In genomic region chr17:47846741-47847340, GRCh38 we compare ENCODE assay signal across 20 cellular contexts. TPM values are rescaled to one million over a fixed set of nuclear protein-coding genes. Genes with fewer than 3 reads are reported as not detected.
A peak's percentile ranks its signal among the peaks of the same experiment; 100 is the strongest.
DNase-seq lines count a peak whose midpoint lies in the region; ATAC-seq and TF ChIP-seq lines count a peak whose summit lies in the region.
"Had no signal": no experiment of that assay in that cellular context is flagged by ENCODE, and none has a peak within 500 bp of the region (broad histone marks: within the 10 kb centered on the region; RNA-seq: fewer than 3 reads in every experiment).

No MANE protein-coding gene starts in this region.

- H3K27ac ChIP-seq in GM23338 (ENCODE audit: low read depth) (no peak overlapping the region), MM.1S (ENCODE audit: low read length) (no peak overlapping the region), neural progenitor cell (no peak overlapping the region)
- H3K27ac ChIP-seq: parathyroid adenoma, SK-N-MC had no signal

- peaks cover 62% of the 10 kb centered on the region for H3K27me3 Mint-ChIP-seq in GM23338 (ENCODE audit: insufficient read depth, low read depth, poor library complexity)
- peaks cover 12% of the 10 kb centered on the region for H3K27me3 Mint-ChIP-seq in glutamatergic neuron (ENCODE audit: unreplicated experiment)
- H3K27me3 Mint-ChIP-seq in neural progenitor cell (ENCODE audit: insufficient read depth, low read depth), result peaks cover 64% of the 10 kb centered on the region

- H4K20me1 ChIP-seq in GM23338 (replicated peaks; ENCODE audit: insufficient read depth) (peaks cover 4% of the 10 kb centered on the region; the same call in 1 of the 2 replicates), MM.1S (ENCODE audit: insufficient read depth, low read length) (no peaks in the 10 kb centered on the region), neural progenitor cell (ENCODE audit: low read depth) (peaks cover 21% of the 10 kb centered on the region)

- H3K36me3 ChIP-seq in GM23338 (ENCODE audit: insufficient read depth), result no peaks in the 10 kb centered on the region
- H3K36me3 ChIP-seq in MM.1S (replicated peaks; ENCODE audit: insufficient read depth, low read length), result no peaks in the 10 kb centered on the region
- H3K36me3 ChIP-seq in neural progenitor cell, result no peaks in the 10 kb centered on the region
- H3K36me3 ChIP-seq: HAP-1 had no signal

- H3K9me2 ChIP-seq in GM23338 (ENCODE audit: insufficient read depth), result no peaks in the 10 kb centered on the region
- H3K9me2 ChIP-seq in MM.1S (replicated peaks; ENCODE audit: insufficient read depth, low read length), result no peaks in the 10 kb centered on the region

- H3K9me3 Mint-ChIP-seq in GM23338 (no peaks in the 10 kb centered on the region), glutamatergic neuron (ENCODE audit: unreplicated experiment) (no peaks in the 10 kb centered on the region), neural progenitor cell (peaks cover 2% of the 10 kb centered on the region)
- H3K9me3 Mint-ChIP-seq: activated CD4-positive, alpha-beta T cell treated with anti-CD3 and anti-CD28 coated beads, Interleukin-2, amount 10 ng/mL, durations not matched to agents 24 days and 14 days had no signal

- TF ChIP-seq CTCF in GM23338 (conservative IDR thresholded peaks at IDR 0.05; ENCODE audit: low read depth in 2 of 2) (0 out of 4 replicates have a peak, but pooled peaks of 1 of the 2 experiments have one; percentile 14), MM.1S (IDR thresholded peaks at IDR 0.05; ENCODE audit: low read length) (no peak), glutamatergic neuron (IDR thresholded peaks at IDR 0.05; ENCODE audit: partially characterized antibody, unreplicated experiment) (no peak), neural progenitor cell (IDR thresholded peaks at IDR 0.05) (no peak)

- peak overlapping the region; percentile 94 for H2AFZ ChIP-seq in GM23338
- H2AFZ ChIP-seq in MM.1S (ENCODE audit: low read length), result no peak overlapping the region
- peak overlapping the region; percentile 83 for H2AFZ ChIP-seq in neural progenitor cell (replicated peaks)
- H2AFZ ChIP-seq: parathyroid adenoma had no signal

- H3K36me3 Mint-ChIP-seq in GM23338 (ENCODE audit: low read depth) (no peaks in the 10 kb centered on the region), glutamatergic neuron (ENCODE audit: unreplicated experiment) (no peaks in the 10 kb centered on the region), neural progenitor cell (peaks cover 2% of the 10 kb centered on the region)

- ATAC-seq in GM23338 (peak; percentile 1; the same call in 2 of the 3 replicates), HG02884 (IDR thresholded peaks at IDR 0.05; ENCODE audit: unreplicated experiment) (no peak)
- ATAC-seq: left ventricle myocardium superior had no signal

- H3K27ac Mint-ChIP-seq in GM23338 (no peak overlapping the region), glutamatergic neuron (ENCODE audit: unreplicated experiment) (no peak overlapping the region), neural progenitor cell (no peak overlapping the region)
- H3K27ac Mint-ChIP-seq: activated CD4-positive, alpha-beta T cell treated with anti-CD3 and anti-CD28 coated beads, Interleukin-2, amount 10 ng/mL, durations not matched to agents 24 days and 14 days had no signal

- peak overlapping the region; percentile 96 for H3K4me2 ChIP-seq in GM23338
- H3K4me2 ChIP-seq in MM.1S (ENCODE audit: low read depth, low read length), result peak overlapping the region; percentile 19; the same call in 1 of the 2 replicates
- H3K4me2 ChIP-seq in neural progenitor cell, result peak overlapping the region; percentile 81

- DNase-seq in GM23338 (ENCODE audit: low spot score) (peak; percentile 63), MM.1S (no peak), glutamatergic neuron (peak; percentile 55), neural progenitor cell (ENCODE audit: low spot score) (peak; percentile 67), NCI-H345 treated with DMSO at 0.1 percent for 48 hours (lab: John Stamatoyannopoulos, UW; ENCODE audit: unreplicated experiment) (no peak), NCI-H2029 treated with DMSO at 0.1 percent for 48 hours (lab: John Stamatoyannopoulos, UW) (no peak), inferior parietal cortex (ENCODE audit: extremely low spot score) (no peak)
- DNase-seq: activated CD8-positive, alpha-beta memory T cell treated with anti-CD3 and anti-CD28 coated beads, Interleukin-2, amount 50 U/mL, for 4 hours; amygdala; cerebellar nuclear complex; left ventricle myocardium superior; NCI-H1105 treated with DMSO at 0.1 percent for 48 hours; NCI-H774 had no signal

- H3K27me3 ChIP-seq in GM23338 (ENCODE audit: insufficient read depth) (peaks cover 79% of the 10 kb centered on the region), MM.1S (replicated peaks; ENCODE audit: insufficient read depth, low read length) (peaks cover 70% of the 10 kb centered on the region), neural progenitor cell (peaks cover 79% of the 10 kb centered on the region)

- H3K4me1 Mint-ChIP-seq in GM23338 (peaks cover 47% of the 10 kb centered on the region), glutamatergic neuron (ENCODE audit: low read depth, unreplicated experiment) (peaks cover 7% of the 10 kb centered on the region), neural progenitor cell (peaks cover 22% of the 10 kb centered on the region)

- H3K9ac ChIP-seq in MM.1S (ENCODE audit: low read length) (no peak overlapping the region), neural progenitor cell (no peak overlapping the region)
- H3K9ac ChIP-seq: parathyroid adenoma had no signal

- H3K79me2 ChIP-seq in GM23338 (replicated peaks; ENCODE audit: insufficient read depth) (no peaks in the 10 kb centered on the region), MM.1S (ENCODE audit: low read length) (no peaks in the 10 kb centered on the region), neural progenitor cell (ENCODE audit: low read depth) (no peaks in the 10 kb centered on the region)

- H3K9me3 ChIP-seq in MM.1S (replicated peaks; ENCODE audit: insufficient read depth, low read length) (no peaks in the 10 kb centered on the region), neural progenitor cell (ENCODE audit: low read depth) (no peaks in the 10 kb centered on the region)
- H3K9me3 ChIP-seq: HAP-1 had no signal

- peaks cover 31% of the 10 kb centered on the region for H3K4me1 ChIP-seq in GM23338 (ENCODE audit: insufficient read depth)
- H3K4me1 ChIP-seq in MM.1S (ENCODE audit: low read length), result peaks cover 9% of the 10 kb centered on the region
- peaks cover 16% of the 10 kb centered on the region for H3K4me1 ChIP-seq in neural progenitor cell
- H3K4me1 ChIP-seq: HAP-1 had no signal

- peak overlapping the region; percentile 69 for H3K4me3 Mint-ChIP-seq in GM23338
- H3K4me3 Mint-ChIP-seq in glutamatergic neuron (ENCODE audit: unreplicated experiment), result peak overlapping the region; percentile 59
- peak overlapping the region; percentile 67 for H3K4me3 Mint-ChIP-seq in neural progenitor cell
- H3K4me3 Mint-ChIP-seq: activated CD4-positive, alpha-beta T cell treated with anti-CD3 and anti-CD28 coated beads, Interleukin-2, amount 10 ng/mL, durations not matched to agents 24 days and 14 days had no signal

- peaks cover 10% of the 10 kb centered on the region for H3F3A ChIP-seq in GM23338 (replicated peaks; ENCODE audit: low read depth)
- peaks cover 6% of the 10 kb centered on the region; the same call in 1 of the 2 replicates for H3F3A ChIP-seq in MM.1S (ENCODE audit: insufficient read depth, low read length)
- peaks cover 13% of the 10 kb centered on the region for H3F3A ChIP-seq in neural progenitor cell (ENCODE audit: low read depth)

- H3K4me3 ChIP-seq in GM23338, result peak overlapping the region; percentile 66
- H3K4me3 ChIP-seq in MM.1S (ENCODE audit: low read length), result no peak overlapping the region
- peak overlapping the region; percentile 44 for H3K4me3 ChIP-seq in neural progenitor cell
- H3K4me3 ChIP-seq: HAP-1, SK-N-MC had no signal

TF ChIP-seq in GM23338, 12 proteins besides CTCF, POLR2A, EP300 and RAD21 (continues in another document):
- TF ChIP-seq EZH2 (IDR thresholded peaks at IDR 0.05; ENCODE audit: low read depth, unreplicated experiment), result peak; percentile 54

RNA-seq across cellular contexts. Expression of gene SP6, which starts 4.1 kb away (rescaled TPM):
- total RNA-seq in GM23338 (2014; rRNA removed; shearing (Covaris generic)), result 0.82 and 1.0 TPM in 2 replicates
- polyA plus RNA-seq in GM23338 (2016; fragmentation: Nextera tagmentation; extraction: Ambion mirVana), result 0.13 and 0.23 TPM in 2 replicates
- total RNA-seq in glutamatergic neuron (ENCODE audit: unreplicated experiment) (1.7 TPM), neural progenitor cell (ENCODE audit: low replicate concordance) (0.04 and 0.65 TPM in 2 replicates)

RNA-seq across cellular contexts. Expression of gene SCRN2, which starts 5.8 kb away (rescaled TPM):
- 39.1 and 40.6 TPM in 2 replicates for total RNA-seq in GM23338 (2014; rRNA removed; shearing (Covaris generic))
- 44.0 and 45.5 TPM in 2 replicates for polyA plus RNA-seq in GM23338 (2016; fragmentation: Nextera tagmentation; extraction: Ambion mirVana)
- total RNA-seq in glutamatergic neuron (ENCODE audit: unreplicated experiment) (39.1 TPM), neural progenitor cell (ENCODE audit: low replicate concordance) (29.8 and 61.3 TPM in 2 replicates)

RNA-seq across cellular contexts. Expression of gene LRRC46, which starts 15.4 kb away (rescaled TPM):
- total RNA-seq in GM23338 (2014; rRNA removed; shearing (Covaris generic)), result 0.35 TPM in 1 of 2 replicates, not detected in the other
- polyA plus RNA-seq in GM23338 (2016; fragmentation: Nextera tagmentation; extraction: Ambion mirVana), result 0.14 and 0.18 TPM in 2 replicates
- total RNA-seq in glutamatergic neuron (ENCODE audit: unreplicated experiment) (1.3 TPM), neural progenitor cell (ENCODE audit: low replicate concordance) (0.06 and 0.12 TPM in 2 replicates)
- total RNA-seq: G401, left ventricle myocardium superior, skeletal muscle tissue had no signal

RNA-seq across cellular contexts. Expression of gene MRPL10, which starts 15.5 kb away (rescaled TPM):
- total RNA-seq in GM23338 (2014; rRNA removed; shearing (Covaris generic)), result 74.7 and 75.8 TPM in 2 replicates
- polyA plus RNA-seq in GM23338 (2016; fragmentation: Nextera tagmentation; extraction: Ambion mirVana), result 50.2 and 53.5 TPM in 2 replicates
- total RNA-seq in glutamatergic neuron (ENCODE audit: unreplicated experiment) (38.7 TPM), neural progenitor cell (ENCODE audit: low replicate concordance) (48.2 and 63.3 TPM in 2 replicates)

RNA-seq across cellular contexts. Expression of gene OSBPL7, which starts 25.2 kb away (rescaled TPM):
- 8.1 and 9.8 TPM in 2 replicates for total RNA-seq in GM23338 (2014; rRNA removed; shearing (Covaris generic))
- 3.4 and 3.7 TPM in 2 replicates for polyA plus RNA-seq in GM23338 (2016; fragmentation: Nextera tagmentation; extraction: Ambion mirVana)
- 30.0 TPM for total RNA-seq in glutamatergic neuron (ENCODE audit: unreplicated experiment)
- total RNA-seq in neural progenitor cell (ENCODE audit: low replicate concordance), result 5.1 and 10.8 TPM in 2 replicates

Comparison
In these comparisons a context has a peak if more than half of its experiments do, and no peak if none do; other contexts are left out.
1. DNase-seq: peak in GM23338 (single experiment), glutamatergic neuron (single experiment) and neural progenitor cell (single experiment); none in MM.1S (single experiment), NCI-H345 treated with DMSO at 0.1 percent for 48 hours (single experiment), NCI-H2029 treated with DMSO at 0.1 percent for 48 hours (single experiment) and inferior parietal cortex (single experiment).
2. H3K4me2 ChIP-seq: peak in every context shown above with its lines; median percentile 96 in GM23338; 81 in neural progenitor cell; 19 in MM.1S.
3. Peak in every context shown above with its lines, with median percentiles within 50 percentile points of each other: H3K4me3 Mint-ChIP-seq.